Comparison of ENCODE assay signal across 1 cellular context in genomic region chr14:31286456-31287293, GRCh38.
TF ChIP-seq lines count a peak whose summit lies in the region.

No MANE protein-coding gene starts in this region.

TF ChIP-seq in HepG2, 621 proteins besides CTCF, POLR2A, EP300 and RAD21 (continued from another document and continues in another):
- TF ChIP-seq MLX (CRISPR knock-in tag; IDR thresholded peaks at IDR 0.05) (peak; percentile 50), HNRNPK (IDR thresholded peaks at IDR 0.05; ENCODE audit: low read depth, low read length, poor library complexity, severe bottlenecking) (no peak), ZNF260 (CRISPR knock-in tag; IDR thresholded peaks at IDR 0.05; ENCODE audit: borderline replicate concordance, low read depth) (no peak), E2F5 (CRISPR knock-in tag; conservative IDR thresholded peaks at IDR 0.05) (no peak), DNMT1 (CRISPR knock-in tag; IDR thresholded peaks at IDR 0.05) (0 out of 2 replicates have a peak, but pooled peaks have one; percentile 69), EED (CRISPR knock-in tag; IDR thresholded peaks at IDR 0.05) (peak; percentile 86; the same call in 1 of the 2 replicates), ZNF784 (CRISPR knock-in tag; IDR thresholded peaks at IDR 0.05; ENCODE audit: borderline replicate concordance) (peak; percentile 93; the same call in 1 of the 2 replicates), THYN1 (CRISPR knock-in tag; IDR thresholded peaks at IDR 0.05; ENCODE audit: borderline replicate concordance, low read depth) (no peak), ZNF343 (CRISPR knock-in tag; IDR thresholded peaks at IDR 0.05) (no peak), TFAP4 (IDR thresholded peaks at IDR 0.05; ENCODE audit: borderline replicate concordance, low read depth) (peak; percentile 75; the same call in 1 of the 2 replicates), ZNF543 (CRISPR knock-in tag; IDR thresholded peaks at IDR 0.05) (0 out of 2 replicates have a peak, but pooled peaks have one; percentile 38), RFX5 (IDR thresholded peaks at IDR 0.05; ENCODE audit: low read depth, low read length) (no peak), ZNF235 (CRISPR knock-in tag; IDR thresholded peaks at IDR 0.05; ENCODE audit: borderline replicate concordance) (0 out of 2 replicates have a peak, but pooled peaks have one; percentile 2), MAZ (IDR thresholded peaks at IDR 0.05; ENCODE audit: borderline replicate concordance, low read depth, low read length) (peak; percentile 85), MAZ (CRISPR knock-in tag; IDR thresholded peaks at IDR 0.05; ENCODE audit: low read depth) (peak; percentile 95), DMTF1 (CRISPR knock-in tag; IDR thresholded peaks at IDR 0.05) (peak; percentile 64; the same call in 1 of the 2 replicates), SP140L (CRISPR knock-in tag; IDR thresholded peaks at IDR 0.05; ENCODE audit: borderline replicate concordance) (0 out of 2 replicates have a peak, but pooled peaks have one; percentile 61), ERF (CRISPR knock-in tag; IDR thresholded peaks at IDR 0.05) (no peak; the same call in 1 of the 2 replicates), ZBTB8A (CRISPR knock-in tag; IDR thresholded peaks at IDR 0.05; ENCODE audit: borderline replicate concordance, low read depth) (no peak), ZSCAN25 (CRISPR knock-in tag; IDR thresholded peaks at IDR 0.05) (peak; percentile 88; the same call in 1 of the 2 replicates), ZNF224 (CRISPR knock-in tag; IDR thresholded peaks at IDR 0.05) (no peak), HCFC1 (IDR thresholded peaks at IDR 0.05; ENCODE audit: low read depth, low read length) (no peak), ISL2 (CRISPR knock-in tag; IDR thresholded peaks at IDR 0.05) (peak; percentile 45; the same call in 1 of the 2 replicates), ZNF564 (CRISPR knock-in tag; IDR thresholded peaks at IDR 0.05) (peak; percentile 79), ZNF234 (CRISPR knock-in tag; conservative IDR thresholded peaks at IDR 0.05) (no peak), CBFB (CRISPR knock-in tag; IDR thresholded peaks at IDR 0.05) (peak; percentile 80), ZFP62 (CRISPR knock-in tag; IDR thresholded peaks at IDR 0.05) (no peak), FOXC1 (CRISPR knock-in tag; IDR thresholded peaks at IDR 0.05; ENCODE audit: borderline replicate concordance) (no peak; the same call in 1 of the 2 replicates), ZNF18 (CRISPR knock-in tag; IDR thresholded peaks at IDR 0.05; ENCODE audit: insufficient replicate concordance) (peak; percentile 78), MYC (CRISPR knock-in tag; IDR thresholded peaks at IDR 0.05; ENCODE audit: borderline replicate concordance) (peak; percentile 93; the same call in 1 of the 2 replicates), PHF21A (CRISPR knock-in tag; IDR thresholded peaks at IDR 0.05) (peak; percentile 55; the same call in 1 of the 2 replicates), ONECUT2 (CRISPR knock-in tag; IDR thresholded peaks at IDR 0.05) (no peak), IRF9 (CRISPR knock-in tag; IDR thresholded peaks at IDR 0.05; ENCODE audit: borderline replicate concordance) (peak; percentile 81; the same call in 1 of the 2 replicates), CHD4 (IDR thresholded peaks at IDR 0.05; ENCODE audit: borderline replicate concordance, low read length) (no peak), FOXJ3 (CRISPR knock-in tag; IDR thresholded peaks at IDR 0.05; ENCODE audit: borderline replicate concordance) (no peak; the same call in 1 of the 2 replicates), ZNF792 (CRISPR knock-in tag; IDR thresholded peaks at IDR 0.05) (peak; percentile 90), TBX3 (IDR thresholded peaks at IDR 0.05; ENCODE audit: borderline replicate concordance) (no peak), ZUFSP (CRISPR knock-in tag; IDR thresholded peaks at IDR 0.05; ENCODE audit: borderline replicate concordance) (no peak), ZNF724P (CRISPR knock-in tag; IDR thresholded peaks at IDR 0.05; ENCODE audit: borderline replicate concordance) (no peak), ZNF572 (CRISPR knock-in tag; IDR thresholded peaks at IDR 0.05) (0 out of 2 replicates have a peak, but pooled peaks have one; percentile 80), NBN (conservative IDR thresholded peaks at IDR 0.05) (no peak), HOXA7 (CRISPR knock-in tag; IDR thresholded peaks at IDR 0.05) (no peak), ZNF512 (CRISPR knock-in tag; IDR thresholded peaks at IDR 0.05) (0 out of 2 replicates have a peak, but pooled peaks have one; percentile 62), ZBTB44 (CRISPR knock-in tag; IDR thresholded peaks at IDR 0.05) (no peak), ZNF333 (CRISPR knock-in tag; IDR thresholded peaks at IDR 0.05; ENCODE audit: borderline replicate concordance) (no peak), ZGPAT (CRISPR knock-in tag; IDR thresholded peaks at IDR 0.05) (peak; percentile 83), WIZ (CRISPR knock-in tag; IDR thresholded peaks at IDR 0.05) (no peak), BRD4 (CRISPR knock-in tag; IDR thresholded peaks at IDR 0.05) (no peak), ZNF546 (CRISPR knock-in tag; conservative IDR thresholded peaks at IDR 0.05) (peak; percentile 89; the same call in 1 of the 2 replicates), STAG1 (CRISPR knock-in tag; IDR thresholded peaks at IDR 0.05) (peak; percentile 85)
